16 cellular contexts compared by ENCODE assay signal in genomic region chr5:151718653-151719052, GRCh38. TPM values are rescaled to one million over a fixed set of nuclear protein-coding genes. Genes with fewer than 3 reads are reported as not detected.
DNase-seq lines count a peak whose midpoint lies in the region; ATAC-seq, FAIRE-seq and TF ChIP-seq lines count a peak whose summit lies in the region.
"Had no signal": no experiment of that assay in that cellular context is flagged by ENCODE, and none has a peak within 500 bp of the region (broad histone marks: within the 10 kb centered on the region; RNA-seq: fewer than 3 reads in every experiment).

No MANE protein-coding gene starts in this region.

- peak overlapping the region; percentile 6 for H3K4me3 ChIP-seq in AG04449 (ENCODE audit: low read depth, low read length)
- H3K4me3 ChIP-seq in fibroblast of villous mesenchyme (ENCODE audit: low read depth, low read length): no peak overlapping the region
- no peak overlapping the region for H3K4me3 ChIP-seq in parathyroid adenoma (ENCODE audit: low read depth, low read length)

- H3K36me3 ChIP-seq in parathyroid adenoma (ENCODE audit: control insufficient read depth, insufficient read depth, low read length): no peaks in the 10 kb centered on the region

- FAIRE-seq in GM12892 (lab: Jason Lieb, UNC): no peak

- no peaks in the 10 kb centered on the region for H3K27me3 ChIP-seq in parathyroid adenoma (ENCODE audit: control insufficient read depth, insufficient read depth, low read length)

- no peak overlapping the region for H3K27ac ChIP-seq in parathyroid adenoma

- no peak overlapping the region for H3K9ac ChIP-seq in parathyroid adenoma

- peak; percentile 67 for ATAC-seq in SK-N-SH treated with all-trans-retinoic acid at 6 μM for 48 hours
- ATAC-seq in HG02870 (IDR thresholded peaks at IDR 0.05; ENCODE audit: unreplicated experiment): no peak

- peak overlapping the region; percentile 48 for H2AFZ ChIP-seq in parathyroid adenoma

- POLR2A ChIA-PET in AG04449 (lab: Yijun Ruan, JAX) (interaction anchor here (0.9 to 6.0 kb wide), 17 partner anchors 12 to 61 kb away, joined by 3 to 94 read pairs (median 8); partner anchors contain the start of genes G3BP1 and SPARC), HEK293T (lab: Yijun Ruan, JAX) (no interaction called here)

- H3K79me2 ChIP-seq in parathyroid adenoma: no peaks in the 10 kb centered on the region

- no peaks in the 10 kb centered on the region for H3K9me3 ChIP-seq in parathyroid adenoma (ENCODE audit: control insufficient read depth, low read length)

- no peak for TF ChIP-seq POLR2A in GM12892 (IDR thresholded peaks at IDR 0.05; ENCODE audit: low read depth, low read length)

- DNase-seq in AG04449 (ENCODE audit: low read depth, low spot score) (peak; percentile 93), fibroblast of villous mesenchyme (ENCODE audit: low read depth) (peak; percentile 56), HEK293T (ENCODE audit: extremely low spot score) (no peak), GM12892 (ENCODE audit: insufficient read length) (no peak)
- no peak for DNase-seq in activated CD4-positive, alpha-beta T cell treated with anti-CD3 and anti-CD28 coated beads, Interleukin-2, amount 50 U/mL, for 1 hour
- DNase-seq: activated effector memory CD4-positive, alpha-beta T cell treated with anti-CD3 and anti-CD28 coated beads, Interleukin-2, amount 50 U/mL, for 16 hours; DMS79 treated with DMSO at 0.1 percent for 48 hours; H7; natural killer cell; NCI-H1105; stimulated activated CD4-positive, alpha-beta T cell treated with anti-CD3 and anti-CD28 coated beads, Interleukin-12 subunit alpha, Interleukin-12 subunit beta, amount 100 ng/mL, for 4 hours; T-helper 9 cell had no signal

- peaks cover 8% of the 10 kb centered on the region for H3K4me1 ChIP-seq in parathyroid adenoma

- no peak for TF ChIP-seq CTCF in AG04449 (IDR thresholded peaks at IDR 0.05; ENCODE audit: insufficient read depth, low read length, missing control alignments)
- no peak for TF ChIP-seq CTCF in fibroblast of villous mesenchyme (IDR thresholded peaks at IDR 0.05; ENCODE audit: insufficient read depth, low read depth, low read length)
- no peak for TF ChIP-seq CTCF in parathyroid adenoma (IDR thresholded peaks at IDR 0.05)

- H3K4me2 ChIP-seq in parathyroid adenoma (ENCODE audit: low read length): no peak overlapping the region

- CTCF ChIA-PET in AG04449 (lab: Yijun Ruan, JAX) (interaction anchor here (0.7 to 9.9 kb wide), 15 partner anchors 8 to 66 kb away, joined by 3 to 153 read pairs (median 10); no protein-coding TSS in a partner anchor), HEK293T (lab: Yijun Ruan, JAX) (interaction anchor here (0.6 to 2.3 kb wide), 6 partner anchors 12 to 198 kb away, joined by 3 to 14 read pairs (median 8); no protein-coding TSS in a partner anchor)

TF ChIP-seq in SK-N-SH treated with all-trans-retinoic acid at 6 μM for 48 hours, 23 proteins besides CTCF, POLR2A, EP300 and RAD21:
- TF ChIP-seq SNAI2 (CRISPR knock-in tag; IDR thresholded peaks at IDR 0.05) (no peak), ZFP30 (CRISPR knock-in tag; IDR thresholded peaks at IDR 0.05) (no peak), TOX (CRISPR knock-in tag; IDR thresholded peaks at IDR 0.05; ENCODE audit: borderline replicate concordance) (no peak), ZNF565 (CRISPR knock-in tag; conservative IDR thresholded peaks at IDR 0.05; ENCODE audit: low read depth) (no peak), OSR1 (CRISPR knock-in tag; IDR thresholded peaks at IDR 0.05) (no peak), ZNF70 (CRISPR knock-in tag; IDR thresholded peaks at IDR 0.05) (no peak), CREB5 (CRISPR knock-in tag; IDR thresholded peaks at IDR 0.05; ENCODE audit: low read depth) (no peak)

TF ChIP-seq in HEK293T, 16 proteins besides CTCF, POLR2A, EP300 and RAD21:
- no peak for TF ChIP-seq FOXM1 (IDR thresholded peaks at IDR 0.05; ENCODE audit: borderline replicate concordance)
- no peak for TF ChIP-seq L3MBTL2 (conservative IDR thresholded peaks at IDR 0.05)
- no peak for TF ChIP-seq NFRKB (IDR thresholded peaks at IDR 0.05)
- TF ChIP-seq FOXK2 (IDR thresholded peaks at IDR 0.05): no peak
- no peak for TF ChIP-seq ELF4 (IDR thresholded peaks at IDR 0.05)
- no peak for TF ChIP-seq PKNOX1 (IDR thresholded peaks at IDR 0.05)

RNA-seq across cellular contexts. Expression of gene SPARC, which starts 31.9 kb away (rescaled TPM):
- total RNA-seq in fibroblast of villous mesenchyme: 1,969 and 2,230 TPM in 2 replicates
- polyA plus RNA-seq in GM12892 (2012; ENCODE audit: missing spikeins): 24.0 TPM
- total RNA-seq: activated CD4-positive, alpha-beta memory T cell treated with anti-CD3 and anti-CD28 coated beads for 36 hours had no signal

RNA-seq across cellular contexts. Expression of gene ATOX1, which starts 39.8 kb away (rescaled TPM):
- 44.9 and 59.6 TPM in 2 replicates for total RNA-seq in fibroblast of villous mesenchyme
- 130 TPM for polyA plus RNA-seq in GM12892 (2012; ENCODE audit: missing spikeins)

RNA-seq across cellular contexts. Expression of gene G3BP1, which starts 53.1 kb away (rescaled TPM):
- total RNA-seq in fibroblast of villous mesenchyme: 146 and 244 TPM in 2 replicates
- 110 TPM for polyA plus RNA-seq in GM12892 (2012; ENCODE audit: missing spikeins)

Comparison
In these comparisons a context has a peak if more than half of its experiments do, and no peak if none do; other contexts are left out.
1. DNase-seq: peak in AG04449 (single experiment) and fibroblast of villous mesenchyme (single experiment); none in HEK293T (single experiment), activated CD4-positive, alpha-beta T cell treated with anti-CD3 and anti-CD28 coated beads, Interleukin-2, amount 50 U/mL, for 1 hour (single experiment) and GM12892 (single experiment).